In the genomic region with DNA sequence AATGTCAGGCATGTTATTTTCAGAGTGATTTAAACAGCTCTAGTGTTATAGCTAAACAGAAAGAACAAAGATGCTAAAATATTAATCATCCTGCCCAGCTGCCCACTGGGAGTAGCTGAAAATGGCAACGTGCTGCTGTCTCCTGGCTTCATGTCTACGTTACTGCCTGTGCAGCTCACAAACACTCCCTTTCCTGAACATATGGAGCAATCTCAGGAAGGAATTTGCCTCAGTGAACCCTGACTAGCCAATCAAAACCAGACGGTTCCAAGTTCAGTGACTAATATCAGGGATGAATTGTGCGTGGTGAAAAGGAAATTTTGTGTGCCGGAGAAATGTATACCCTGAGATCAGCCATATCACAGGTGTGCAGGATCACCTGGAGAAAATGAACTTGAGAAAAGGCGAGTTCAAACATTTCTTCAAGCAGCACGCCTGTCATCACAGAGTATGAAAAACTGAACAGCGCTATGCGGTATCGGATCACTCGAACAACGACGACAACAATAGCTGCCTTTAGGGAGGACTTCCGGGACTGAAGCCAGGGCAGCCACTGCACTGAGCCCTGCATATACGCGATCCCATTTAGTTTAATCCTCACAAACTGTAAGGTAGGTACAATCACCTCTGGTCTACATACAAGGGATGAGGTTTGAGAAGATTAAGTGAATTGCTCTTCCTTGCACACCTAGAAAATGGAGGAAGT, we compare ENCODE assay signal across 17 cellular contexts.
DNase-seq lines count a peak whose midpoint lies in the region; ATAC-seq and TF ChIP-seq lines count a peak whose summit lies in the region.
"Had no signal": no experiment of that assay in that cellular context is flagged by ENCODE, and none has a peak within 500 bp of the region (broad histone marks: within the 10 kb centered on the region; RNA-seq: fewer than 3 reads in every experiment).

No MANE protein-coding gene starts in this region.

- DNase-seq in cardiac muscle cell (ENCODE audit: low read depth in 1 of 2, low spot score in 1 of 2), result peak; percentile 4 to 92
- DNase-seq in Right ventricle myocardium superior, result no peak
- DNase-seq in cardiac fibroblast (ENCODE audit: low read depth in 2 of 2), result peak; percentile 87 to 93
- peak; percentile 20 for DNase-seq in inferior parietal cortex (ENCODE audit: extremely low spot score)
- DNase-seq in type B pancreatic cell (ENCODE audit: extremely low spot score, unreplicated experiment), result no peak
- no peak for DNase-seq in activated effector memory CD4-positive, alpha-beta T cell treated with Interleukin-2 at 50 U/mL for 16 hours
- no peak for DNase-seq in CD1c-positive myeloid dendritic cell (ENCODE audit: extremely low spot score)
- DNase-seq: activated B cell treated with CpG ODN at 0.5 μM for 24 hours, aorta, GOT3, naive B cell, NCI-H1105, NCI-H82, SHP77, transverse colon had no signal

- H3K4me3 Mint-ChIP-seq in type B pancreatic cell, result peak overlapping the region; percentile 6
- H3K4me3 Mint-ChIP-seq: activated B cell treated with CpG ODN at 0.5 μM for 24 hours, B cell had no signal

- TF ChIP-seq CTCF in cardiac muscle cell (IDR thresholded peaks at IDR 0.05; ENCODE audit: low read depth, low read length), result peak; percentile 32
- TF ChIP-seq CTCF in cardiac fibroblast (IDR thresholded peaks at IDR 0.05; ENCODE audit: low read depth, low read length), result peak; percentile 42
- no peak for TF ChIP-seq CTCF in type B pancreatic cell (conservative IDR thresholded peaks at IDR 0.05)

- intact Hi-C loops in Right ventricle myocardium superior (cut with DNase I), result no loop called here

- H3K27me3 Mint-ChIP-seq in type B pancreatic cell, result no peaks in the 10 kb centered on the region
- H3K27me3 Mint-ChIP-seq: activated B cell treated with CpG ODN at 0.5 μM for 24 hours, B cell, naive B cell had no signal

- H3K4me1 ChIP-seq in cardiac muscle cell (ENCODE audit: low read depth), result no peaks in the 10 kb centered on the region

- H3K27me3 ChIP-seq in cardiac muscle cell, result no peaks in the 10 kb centered on the region
- H3K27me3 ChIP-seq: transverse colon had no signal

- H3K9me3 ChIP-seq in cardiac muscle cell (ENCODE audit: low read depth), result no peaks in the 10 kb centered on the region
- H3K9me3 ChIP-seq: transverse colon had no signal

- H3K4me1 Mint-ChIP-seq in type B pancreatic cell (ENCODE audit: unreplicated experiment), result peaks cover 11% of the 10 kb centered on the region

- no peak overlapping the region for H3K27ac Mint-ChIP-seq in type B pancreatic cell
- H3K27ac Mint-ChIP-seq: activated B cell treated with CpG ODN at 0.5 μM for 24 hours, B cell had no signal

- H3K9me3 Mint-ChIP-seq in type B pancreatic cell, result no peaks in the 10 kb centered on the region
- H3K9me3 Mint-ChIP-seq: activated B cell treated with CpG ODN at 0.5 μM for 24 hours, naive B cell had no signal

- no peak overlapping the region for H3K27ac ChIP-seq in cardiac muscle cell
- H3K27ac ChIP-seq: transverse colon had no signal

- H3K36me3 ChIP-seq in cardiac muscle cell, result no peaks in the 10 kb centered on the region
- H3K36me3 ChIP-seq: transverse colon had no signal

- H3K4me3 ChIP-seq in cardiac muscle cell (no peak overlapping the region), cardiac fibroblast (replicated peaks in 1 of 2; ENCODE audit: low read depth in 2 of 2, low read length in 2 of 2) (no peak overlapping the region)
- H3K4me3 ChIP-seq: transverse colon had no signal

- no peaks in the 10 kb centered on the region for H3K36me3 Mint-ChIP-seq in type B pancreatic cell
- H3K36me3 Mint-ChIP-seq: naive B cell had no signal

- ATAC-seq in Right ventricle myocardium superior (ENCODE audit: poor library complexity), result no peak
- ATAC-seq in HG02885 (IDR thresholded peaks at IDR 0.05; ENCODE audit: poor library complexity, unreplicated experiment), result no peak

Comparison
In these comparisons a context has a peak if more than half of its experiments do, and no peak if none do; other contexts are left out.
1. DNase-seq: peak in cardiac muscle cell (2 of 2), cardiac fibroblast (2 of 2) and inferior parietal cortex (single experiment); none in Right ventricle myocardium superior (single experiment), type B pancreatic cell (single experiment), activated effector memory CD4-positive, alpha-beta T cell treated with Interleukin-2 at 50 U/mL for 16 hours (single experiment) and CD1c-positive myeloid dendritic cell (single experiment).